Comparison of ENCODE assay signal across 27 cellular contexts in genomic region chr2:226551522-226552250, GRCh38.
"Had no signal": no experiment of that assay in that cellular context is flagged by ENCODE, and none has a peak within 500 bp of the region (broad histone marks: within the 10 kb centered on the region; RNA-seq: fewer than 3 reads in every experiment).

No MANE protein-coding gene starts in this region.

- H3K4me3 ChIP-seq: cardiac muscle cell, Peyer's patch, SJSA1 had no signal

- H3K9me3 ChIP-seq: Peyer's patch, SJSA1 had no signal

- H3K4me3 Mint-ChIP-seq: activated B cell treated with CpG ODN at 0.5 μM for 24 hours; activated CD4-positive, alpha-beta memory T cell treated with anti-CD3 and anti-CD28 coated beads, Interleukin-2, amount 10 ng/mL, durations not matched to agents 7 days and 5 days; activated CD4-positive, alpha-beta T cell treated with anti-CD3 and anti-CD28 coated beads, Interleukin-2, amount 10 ng/mL, durations not matched to agents 24 days and 14 days; activated naive CD4-positive, alpha-beta T cell treated with anti-CD3 and anti-CD28 coated beads for 36 hours; activated naive CD8-positive, alpha-beta T cell; activated T-helper 17 cell treated with anti-CD3 and anti-CD28 coated beads, Interleukin-2, amount 50 U/mL, for 72 hours; T-helper 1 cell treated with Interleukin-12 subunit alpha and Interleukin-12 subunit beta and Interleukin-4 antibody, amounts not matched to agents 30 μg/mL and 1 μg/mL, for 36 hours had no signal

- H3K27ac Mint-ChIP-seq: activated B cell treated with CpG ODN at 0.5 μM for 24 hours; activated CD4-positive, alpha-beta memory T cell treated with anti-CD3 and anti-CD28 coated beads, Interleukin-2, amount 10 ng/mL, durations not matched to agents 7 days and 5 days; activated CD4-positive, alpha-beta T cell treated with anti-CD3 and anti-CD28 coated beads, Interleukin-2, amount 10 ng/mL, durations not matched to agents 24 days and 14 days; activated naive CD4-positive, alpha-beta T cell treated with anti-CD3 and anti-CD28 coated beads for 36 hours; activated naive CD8-positive, alpha-beta T cell; activated T-helper 17 cell treated with anti-CD3 and anti-CD28 coated beads, Interleukin-2, amount 50 U/mL, for 72 hours; T-helper 1 cell treated with Interleukin-12 subunit alpha and Interleukin-12 subunit beta and Interleukin-4 antibody, amounts not matched to agents 30 μg/mL and 1 μg/mL, for 36 hours had no signal

- ATAC-seq: activated T-helper 17 cell treated with anti-CD3 and anti-CD28 coated beads, Interleukin-2, amount 50 U/mL, for 72 hours; SK-N-SH treated with all-trans-retinoic acid at 6 μM for 48 hours had no signal

- H3K9me3 Mint-ChIP-seq: activated B cell treated with CpG ODN at 0.5 μM for 24 hours; activated CD4-positive, alpha-beta memory T cell treated with anti-CD3 and anti-CD28 coated beads, Interleukin-2, amount 10 ng/mL, durations not matched to agents 7 days and 5 days; activated CD4-positive, alpha-beta T cell treated with anti-CD3 and anti-CD28 coated beads, Interleukin-2, amount 10 ng/mL, durations not matched to agents 24 days and 14 days; activated naive CD4-positive, alpha-beta T cell treated with anti-CD3 and anti-CD28 coated beads for 36 hours; activated T-helper 17 cell treated with anti-CD3 and anti-CD28 coated beads, Interleukin-2, amount 50 U/mL, for 72 hours; T-helper 1 cell treated with Interleukin-12 subunit alpha and Interleukin-12 subunit beta and Interleukin-4 antibody, amounts not matched to agents 30 μg/mL and 1 μg/mL, for 36 hours had no signal

- H3K36me3 Mint-ChIP-seq: activated naive CD8-positive, alpha-beta T cell had no signal

- H3K27me3 ChIP-seq: brain microvascular endothelial cell, cardiac muscle cell, Peyer's patch, SJSA1 had no signal

- H3K4me1 Mint-ChIP-seq: activated B cell treated with CpG ODN at 0.5 μM for 24 hours; activated CD4-positive, alpha-beta memory T cell treated with anti-CD3 and anti-CD28 coated beads, Interleukin-2, amount 10 ng/mL, durations not matched to agents 7 days and 5 days; activated CD4-positive, alpha-beta T cell treated with anti-CD3 and anti-CD28 coated beads, Interleukin-2, amount 10 ng/mL, durations not matched to agents 24 days and 14 days; activated T-helper 17 cell treated with anti-CD3 and anti-CD28 coated beads, Interleukin-2, amount 50 U/mL, for 72 hours had no signal

- H3K4me1 ChIP-seq: Peyer's patch had no signal

- DNase-seq: activated B cell treated with CpG ODN at 0.5 μM for 24 hours; activated CD4-positive, alpha-beta memory T cell treated with anti-CD3 and anti-CD28 coated beads, Interleukin-2, amount 10 ng/mL, durations not matched to agents 7 days and 5 days; activated CD4-positive, alpha-beta T cell treated with anti-CD3 and anti-CD28 coated beads for 1 hour; activated CD4-positive, alpha-beta T cell treated with anti-CD3 and anti-CD28 coated beads, Interleukin-2, amount 10 ng/mL, durations not matched to agents 24 days and 14 days; activated gamma-delta T cell; activated naive CD4-positive, alpha-beta T cell treated with anti-CD3 and anti-CD28 coated beads for 36 hours; activated T-cell treated with anti-CD3 and anti-CD28 coated beads for 4 hours; activated T-cell treated with anti-CD3 and anti-CD28 coated beads, Interleukin-2, amount 50 U/mL, for 48 hours; brain microvascular endothelial cell; NCI-H1092; NCI-H1417; NCI-H1930; NCI-H2171 treated with DMSO at 0.1 percent for 48 hours; NCI-H226; NCI-H526; NCI-H774; NK-92 treated with Interleukin-12 subunit alpha and Interleukin-12 subunit beta, amount 100 ng/mL, for 24 hours; OCI-M1; Peyer's patch; Right ventricle myocardium superior; SW 1271 had no signal

- H3K36me3 ChIP-seq: brain microvascular endothelial cell, cardiac muscle cell, Peyer's patch, SJSA1 had no signal
